In genomic region chr10:110492069-110492782, GRCh38 we compare ENCODE assay signal across 20 cellular contexts. TPM values are rescaled to one million over a fixed set of nuclear protein-coding genes. Genes with fewer than 3 reads are reported as not detected.
DNase-seq lines count a peak whose midpoint lies in the region; ATAC-seq and TF ChIP-seq lines count a peak whose summit lies in the region.
"Had no signal": no experiment of that assay in that cellular context is flagged by ENCODE, and none has a peak within 500 bp of the region (broad histone marks: within the 10 kb centered on the region; RNA-seq: fewer than 3 reads in every experiment).

No MANE protein-coding gene starts in this region.

- no peak for ATAC-seq in stimulated activated naive CD8-positive, alpha-beta T cell treated with anti-CD3 and anti-CD28 coated beads, Interleukin-15, Interleukin-2, amounts not matched to agents 100 U/mL and 50 U/mL, for 24 hours
- peak; percentile 49 for ATAC-seq in HG03095 (IDR thresholded peaks at IDR 0.05; ENCODE audit: unreplicated experiment)
- peak; percentile 61 to 75 for ATAC-seq in stimulated activated naive B cell treated with anti-CD40 and anti-IgM and Interleukin-4, amounts not matched to agents 10 μg/mL and 1 μg/mL and 100 μg/mL, for 72 hours (replicated peaks)
- no peak for ATAC-seq in activated naive CD4-positive, alpha-beta T cell treated with anti-CD3 and anti-CD28 coated beads, Interleukin-2, amount 50 U/mL, for 72 hours
- ATAC-seq: activated CD4-positive, alpha-beta T cell treated with anti-CD3 and anti-CD28 coated beads for 36 hours; left ventricle myocardium superior; SK-N-SH treated with all-trans-retinoic acid at 6 μM for 48 hours had no signal

- peaks cover 6 to 37% of the 10 kb centered on the region in 2 donors for H3K4me1 ChIP-seq in adrenal gland (replicated peaks in 1 of 2)

- peak overlapping the region; percentile 30 to 72 (median 65) for H3K27ac ChIP-seq in adrenal gland
- H3K27ac ChIP-seq: cardiac muscle cell, vagina had no signal

- 38 to 58% (median 53%) methylated on average over 3 of the region's 3 CpGs for WGBS in adrenal gland, 4 donors

- H3K36me3 Mint-ChIP-seq in stimulated activated naive CD8-positive, alpha-beta T cell treated with anti-CD3 and anti-CD28 coated beads, Interleukin-15, Interleukin-2, amounts not matched to agents 100 ng/mL and 50 ng/mL, for 24 hours (ENCODE audit: low read depth), result peaks cover 9% of the 10 kb centered on the region
- H3K36me3 Mint-ChIP-seq in stimulated activated naive B cell treated with anti-CD40 and anti-IgM and Interleukin-4, amounts not matched to agents 10 μg/mL and 1 μg/mL and 100 μg/mL, for 72 hours, result peaks cover 16 to 22% of the 10 kb centered on the region in 2 donors
- peaks cover 6 to 7% of the 10 kb centered on the region in 2 donors for H3K36me3 Mint-ChIP-seq in activated naive CD4-positive, alpha-beta T cell treated with anti-CD3 and anti-CD28 coated beads, Interleukin-2, amount 50 U/mL, for 72 hours

- no peak overlapping the region for H3K4me3 ChIP-seq in adrenal gland
- H3K4me3 ChIP-seq: cardiac muscle cell, vagina had no signal

- H3K27ac Mint-ChIP-seq in stimulated activated naive CD8-positive, alpha-beta T cell treated with anti-CD3 and anti-CD28 coated beads, Interleukin-15, Interleukin-2, amounts not matched to agents 100 ng/mL and 50 ng/mL, for 24 hours, result peak overlapping the region; percentile 7
- H3K27ac Mint-ChIP-seq in stimulated activated naive B cell treated with anti-CD40 and anti-IgM and Interleukin-4, amounts not matched to agents 10 μg/mL and 1 μg/mL and 100 μg/mL, for 72 hours, result peak overlapping the region; percentile 70
- H3K27ac Mint-ChIP-seq in activated naive CD4-positive, alpha-beta T cell treated with anti-CD3 and anti-CD28 coated beads, Interleukin-2, amount 50 U/mL, for 72 hours, result no peak overlapping the region
- H3K27ac Mint-ChIP-seq: activated CD4-positive, alpha-beta T cell treated with anti-CD3 and anti-CD28 coated beads for 36 hours had no signal

- TF ChIP-seq CTCF in adrenal gland (IDR thresholded peaks at IDR 0.05), result no peak

- H3K4me3 Mint-ChIP-seq in stimulated activated naive CD8-positive, alpha-beta T cell treated with anti-CD3 and anti-CD28 coated beads, Interleukin-15, Interleukin-2, amounts not matched to agents 100 ng/mL and 50 ng/mL, for 24 hours, result no peak overlapping the region
- no peak overlapping the region for H3K4me3 Mint-ChIP-seq in stimulated activated naive B cell treated with anti-CD40 and anti-IgM and Interleukin-4, amounts not matched to agents 10 μg/mL and 1 μg/mL and 100 μg/mL, for 72 hours
- H3K4me3 Mint-ChIP-seq: activated CD4-positive, alpha-beta T cell treated with anti-CD3 and anti-CD28 coated beads for 36 hours had no signal

- H3K4me1 Mint-ChIP-seq in stimulated activated naive CD8-positive, alpha-beta T cell treated with anti-CD3 and anti-CD28 coated beads, Interleukin-15, Interleukin-2, amounts not matched to agents 100 ng/mL and 50 ng/mL, for 24 hours (ENCODE audit: low read depth), result peaks cover 44% of the 10 kb centered on the region
- peaks cover 48 to 74% of the 10 kb centered on the region in 2 donors for H3K4me1 Mint-ChIP-seq in stimulated activated naive B cell treated with anti-CD40 and anti-IgM and Interleukin-4, amounts not matched to agents 10 μg/mL and 1 μg/mL and 100 μg/mL, for 72 hours

- no peaks in the 10 kb centered on the region for H3K36me3 ChIP-seq in adrenal gland (replicated peaks in 1 of 2)
- H3K36me3 ChIP-seq: cardiac muscle cell, vagina had no signal

- H3K9me3 Mint-ChIP-seq in stimulated activated naive CD8-positive, alpha-beta T cell treated with anti-CD3 and anti-CD28 coated beads, Interleukin-15, Interleukin-2, amounts not matched to agents 100 ng/mL and 50 ng/mL, for 24 hours, result no peaks in the 10 kb centered on the region
- H3K9me3 Mint-ChIP-seq in stimulated activated naive B cell treated with anti-CD40 and anti-IgM and Interleukin-4, amounts not matched to agents 10 μg/mL and 1 μg/mL and 100 μg/mL, for 72 hours, result peaks cover 0 to 2% of the 10 kb centered on the region in 2 donors
- H3K9me3 Mint-ChIP-seq in activated naive CD4-positive, alpha-beta T cell treated with anti-CD3 and anti-CD28 coated beads, Interleukin-2, amount 50 U/mL, for 72 hours, result no peaks in the 10 kb centered on the region
- H3K9me3 Mint-ChIP-seq: IgD-negative memory B cell had no signal

- no peak for TF ChIP-seq POLR2A in adrenal gland (IDR thresholded peaks at IDR 0.05)

- H3K9me3 ChIP-seq in adrenal gland (replicated peaks in 1 of 3), result no peaks in the 10 kb centered on the region
- H3K9me3 ChIP-seq: vagina had no signal

- no peak for DNase-seq in stimulated activated naive CD8-positive, alpha-beta T cell treated with anti-CD3 and anti-CD28 coated beads, Interleukin-15, Interleukin-2, amounts not matched to agents 100 U/mL and 50 U/mL, for 24 hours
- DNase-seq in adrenal gland (no peak), glomerular visceral epithelial cell (ENCODE audit: extremely low spot score) (no peak)
- no peak for DNase-seq in stimulated activated naive B cell treated with anti-CD40 and anti-IgM and Interleukin-4, amounts not matched to agents 10 μg/mL and 1 μg/mL and 100 μg/mL, for 72 hours
- DNase-seq in activated naive CD4-positive, alpha-beta T cell treated with anti-CD3 and anti-CD28 coated beads, Interleukin-2, amount 50 U/mL, for 72 hours (ENCODE audit: low spot score in 2 of 2), result no peak
- DNase-seq in stimulated activated CD4-positive, alpha-beta T cell treated with anti-CD3 and anti-CD28 coated beads, Interleukin-4, amount 100 ng/mL, for 1 hour, result no peak
- DNase-seq: activated CD4-positive, alpha-beta T cell treated with anti-CD3 and anti-CD28 coated beads for 36 hours; activated gamma-delta T cell; left ventricle myocardium superior; NCI-H187; NK-92 treated with Interleukin-12 subunit alpha and Interleukin-12 subunit beta, amount 100 ng/mL, for 24 hours; nucleus accumbens; stimulated activated CD4-positive, alpha-beta T cell treated with anti-CD3 and anti-CD28 coated beads, Interleukin-15, amount 100 ng/mL, for 24 hours; stimulated activated CD8-positive, alpha-beta memory T cell treated with anti-CD3 and anti-CD28 coated beads, Interleukin-4, amount 100 ng/mL, for 48 hours had no signal

- peaks cover 15% of the 10 kb centered on the region for H3K27me3 Mint-ChIP-seq in stimulated activated naive CD8-positive, alpha-beta T cell treated with anti-CD3 and anti-CD28 coated beads, Interleukin-15, Interleukin-2, amounts not matched to agents 100 ng/mL and 50 ng/mL, for 24 hours
- peaks cover 3 to 4% of the 10 kb centered on the region in 2 donors for H3K27me3 Mint-ChIP-seq in stimulated activated naive B cell treated with anti-CD40 and anti-IgM and Interleukin-4, amounts not matched to agents 10 μg/mL and 1 μg/mL and 100 μg/mL, for 72 hours

- intact Hi-C loops in adrenal gland (cut with DNase I), result loop anchor here in 1 of 2 donors (10.0 kb wide), 1 partner anchor 137 kb away; no protein-coding TSS in a partner anchor

- H3K27me3 ChIP-seq in adrenal gland, result no peaks in the 10 kb centered on the region
- H3K27me3 ChIP-seq: cardiac muscle cell, vagina had no signal

RNA-seq across cellular contexts. Expression of gene DUSP5, which starts 5.5 kb away (rescaled TPM):
- 10 to 100 TPM; 12.4 to 61.7 (median 17.2) TPM for total RNA-seq in adrenal gland
- 10 to 100 TPM; 11.7 to 33.7 (median 17.2) TPM for polyA plus RNA-seq in adrenal gland
- 10 to 100 TPM; 23.0 to 32.4 TPM for total RNA-seq in activated naive CD4-positive, alpha-beta T cell treated with anti-CD3 and anti-CD28 coated beads, Interleukin-2, amount 50 U/mL, for 72 hours

Comparison
In these comparisons a context has a peak if more than half of its experiments do, and no peak if none do; other contexts are left out.
1. H3K27ac Mint-ChIP-seq: peak in stimulated activated naive CD8-positive, alpha-beta T cell treated with anti-CD3 and anti-CD28 coated beads, Interleukin-15, Interleukin-2, amounts not matched to agents 100 ng/mL and 50 ng/mL, for 24 hours (single experiment) and stimulated activated naive B cell treated with anti-CD40 and anti-IgM and Interleukin-4, amounts not matched to agents 10 μg/mL and 1 μg/mL and 100 μg/mL, for 72 hours (single experiment); none in activated naive CD4-positive, alpha-beta T cell treated with anti-CD3 and anti-CD28 coated beads, Interleukin-2, amount 50 U/mL, for 72 hours (0 of 2).
2. ATAC-seq: peak in HG03095 (single experiment) and stimulated activated naive B cell treated with anti-CD40 and anti-IgM and Interleukin-4, amounts not matched to agents 10 μg/mL and 1 μg/mL and 100 μg/mL, for 72 hours (2 of 2); none in stimulated activated naive CD8-positive, alpha-beta T cell treated with anti-CD3 and anti-CD28 coated beads, Interleukin-15, Interleukin-2, amounts not matched to agents 100 U/mL and 50 U/mL, for 24 hours (single experiment) and activated naive CD4-positive, alpha-beta T cell treated with anti-CD3 and anti-CD28 coated beads, Interleukin-2, amount 50 U/mL, for 72 hours (0 of 2).